1 cellular context compared by ENCODE assay signal in genomic region chr19:16327501-16327900, GRCh38.
TF ChIP-seq lines count a peak whose summit lies in the region.

No MANE protein-coding gene starts in this region.

TF ChIP-seq in GM12878, 131 proteins besides CTCF, POLR2A, EP300 and RAD21:
- TF ChIP-seq ZBTB4 (CRISPR knock-in tag; IDR thresholded peaks at IDR 0.05) (no peak), ZNF384 (IDR thresholded peaks at IDR 0.05; ENCODE audit: borderline replicate concordance, low read depth, low read length) (peak; percentile 3; the same call in 1 of the 2 replicates), MYC (IDR thresholded peaks at IDR 0.05; ENCODE audit: insufficient read depth, insufficient read length, insufficient replicate concordance, low read length, severe bottlenecking) (no peak), PML (IDR thresholded peaks at IDR 0.05; ENCODE audit: low read length) (0 out of 2 replicates have a peak, but pooled peaks have one; percentile 4), KLF5 (IDR thresholded peaks at IDR 0.05; ENCODE audit: partially characterized antibody) (no peak), RAD51 (IDR thresholded peaks at IDR 0.05) (no peak)
